9 cellular contexts compared by ENCODE assay signal in genomic region chr16:87860553-87861299, GRCh38. TPM values are rescaled to one million over a fixed set of nuclear protein-coding genes. Genes with fewer than 3 reads are reported as not detected.
DNase-seq lines count a peak whose midpoint lies in the region; ATAC-seq and TF ChIP-seq lines count a peak whose summit lies in the region.
"Had no signal": no experiment of that assay in that cellular context is flagged by ENCODE, and none has a peak within 500 bp of the region (broad histone marks: within the 10 kb centered on the region; RNA-seq: fewer than 3 reads in every experiment).

No MANE protein-coding gene starts in this region.

- H3K27me3 ChIP-seq in Karpas-422 (ENCODE audit: low read length) (no peaks in the 10 kb centered on the region), mesenchymal stem cell (ENCODE audit: control insufficient read depth in 1 of 2, insufficient read depth in 1 of 2, low read length in 2 of 2) (no peaks in the 10 kb centered on the region)
- H3K27me3 ChIP-seq: upper lobe of left lung had no signal

- peak overlapping the region; percentile 19 for H4K91ac ChIP-seq in mesenchymal stem cell (ENCODE audit: low read length)

- no TSS peak for BruUV-seq in Calu3 (replicated peaks; lab: Mats Ljungman, UMichigan)

- peaks cover 94% of the 10 kb centered on the region for H3K79me2 ChIP-seq in Karpas-422 (ENCODE audit: low read length)

- peak overlapping the region; percentile 19 for H4K8ac ChIP-seq in mesenchymal stem cell (ENCODE audit: low read length)

- peak overlapping the region; percentile 94 for H2BK15ac ChIP-seq in mesenchymal stem cell (ENCODE audit: low read depth, poor library complexity, severe bottlenecking)

- H4K20me1 ChIP-seq in Karpas-422 (ENCODE audit: insufficient read depth, low read depth, low read length): peaks cover 83% of the 10 kb centered on the region

- peak overlapping the region; percentile 37; the same call in 1 of the 2 replicates for H3K9ac ChIP-seq in Karpas-422 (ENCODE audit: low read length)
- peak overlapping the region; percentile 55 for H3K9ac ChIP-seq in mesenchymal stem cell (ENCODE audit: low read length)

- peak overlapping the region; percentile 40; the same call in 1 of the 2 replicates for H3K4me3 ChIP-seq in Karpas-422 (ENCODE audit: low read length)
- no peak overlapping the region for H3K4me3 ChIP-seq in mesenchymal stem cell (ENCODE audit: insufficient read depth in 1 of 2, low read depth in 1 of 2, low read length in 2 of 2)
- H3K4me3 ChIP-seq: upper lobe of left lung had no signal

- intact Hi-C loops in Calu3 (cut with micrococcal nuclease; ENCODE audit: unreplicated experiment): no loop called here

- no peak for TF ChIP-seq CTCF in Calu3 (IDR thresholded peaks at IDR 0.05; ENCODE audit: unreplicated experiment)

- H2AK5ac ChIP-seq in mesenchymal stem cell (ENCODE audit: low read length, severe bottlenecking): peak overlapping the region; percentile 61

- no peak overlapping the region for H2AFZ ChIP-seq in Karpas-422 (ENCODE audit: low read length)
- peak overlapping the region; percentile 39 for H2AFZ ChIP-seq in mesenchymal stem cell (ENCODE audit: low read depth, low read length)

- peak overlapping the region in 1 of 2 experiments; percentile 94 for H3K18ac ChIP-seq in mesenchymal stem cell (ENCODE audit: low read depth in 1 of 2, low read length in 2 of 2)

- H3K9me3 Mint-ChIP-seq in Calu3 (ENCODE audit: low read depth, unreplicated experiment): no peaks in the 10 kb centered on the region

- H2BK5ac ChIP-seq in mesenchymal stem cell (ENCODE audit: low read depth, low read length, poor library complexity, severe bottlenecking): no peak overlapping the region

- H3K9me2 ChIP-seq in Karpas-422 (replicated peaks; ENCODE audit: insufficient read depth, low read length): no peaks in the 10 kb centered on the region

- H3K27ac Mint-ChIP-seq in Calu3 (ENCODE audit: unreplicated experiment): peak overlapping the region; percentile 76

- H3K4me2 ChIP-seq in Karpas-422 (ENCODE audit: low read depth, low read length, poor library complexity, severe bottlenecking) (peak overlapping the region; percentile 56), mesenchymal stem cell (ENCODE audit: low read length, poor library complexity, severe bottlenecking) (peak overlapping the region; percentile 1)

- H3K4me3 Mint-ChIP-seq in Calu3 (ENCODE audit: low read depth, unreplicated experiment): peak overlapping the region; percentile 54

- CTCF ChIA-PET in Calu3 (lab: Charles Lee): interaction anchor here (0.7 kb wide), 3 partner anchors 51 to 537 kb away, joined by 3 to 6 read pairs (median 3); no protein-coding TSS in a partner anchor

- peak overlapping the region; percentile 36 to 94 for H3K4ac ChIP-seq in mesenchymal stem cell (ENCODE audit: low read depth in 1 of 2, low read length in 2 of 2)

- peak overlapping the region; percentile 27 for H2BK120ac ChIP-seq in mesenchymal stem cell (ENCODE audit: low read depth, low read length)

- peaks cover 7% of the 10 kb centered on the region for H3K79me1 ChIP-seq in mesenchymal stem cell (replicated peaks; ENCODE audit: low read length, poor library complexity, severe bottlenecking)

- H3K27ac ChIP-seq in Karpas-422 (ENCODE audit: low read length) (peak overlapping the region; percentile 57; the same call in 1 of the 2 replicates), mesenchymal stem cell (ENCODE audit: low read length, poor library complexity, severe bottlenecking) (peak overlapping the region; percentile 63)

- peak overlapping the region in 1 of 2 experiments; percentile 44 for H3K14ac ChIP-seq in mesenchymal stem cell (ENCODE audit: low read length in 2 of 2)

- H3K4me1 Mint-ChIP-seq in Calu3 (ENCODE audit: low read depth, unreplicated experiment): peaks cover 76% of the 10 kb centered on the region

- H3K36me3 Mint-ChIP-seq in Calu3 (ENCODE audit: insufficient read depth, unreplicated experiment): peaks cover 98% of the 10 kb centered on the region

- no peak for ATAC-seq in HG03460 (IDR thresholded peaks at IDR 0.05; ENCODE audit: unreplicated experiment)
- ATAC-seq in GM18511 (IDR thresholded peaks at IDR 0.05; ENCODE audit: unreplicated experiment): no peak

- no peaks in the 10 kb centered on the region for H3K27me3 Mint-ChIP-seq in Calu3 (ENCODE audit: unreplicated experiment)

- DNase-seq in Calu3: peak; percentile 63
- DNase-seq in Karpas-422: peak; percentile 64
- peak; percentile 54 for DNase-seq in amniotic epithelial cell (ENCODE audit: low read depth)
- DNase-seq in mesenchymal stem cell: peak; percentile 91
- DNase-seq in NCI-H1105 (lab: John Stamatoyannopoulos, UW): no peak
- no peak for DNase-seq in COR-L47 (lab: John Stamatoyannopoulos, UW)

- H3K23ac ChIP-seq in mesenchymal stem cell (ENCODE audit: low read length in 2 of 2): peak overlapping the region in 1 of 2 experiments; percentile 69

- peak overlapping the region in 1 of 2 experiments; percentile 91 for H2BK12ac ChIP-seq in mesenchymal stem cell (ENCODE audit: low read length in 2 of 2)

- H3K4me1 ChIP-seq in Karpas-422 (ENCODE audit: low read length): peaks cover 95% of the 10 kb centered on the region
- H3K4me1 ChIP-seq in mesenchymal stem cell (ENCODE audit: control insufficient read depth, insufficient read depth, low read depth, low read length): peaks cover 43% of the 10 kb centered on the region

- peaks cover 38% of the 10 kb centered on the region for H3K36me3 ChIP-seq in Karpas-422 (ENCODE audit: insufficient read depth, low read length)
- H3K36me3 ChIP-seq in mesenchymal stem cell (ENCODE audit: control insufficient read depth in 1 of 2, insufficient read depth in 2 of 2, low read depth in 1 of 2, low read length in 2 of 2): peaks cover 0 to 15% of the 10 kb centered on the region in 2 experiments
- H3K36me3 ChIP-seq: upper lobe of left lung had no signal

- 48% methylated on average over 26 of the region's 26 CpGs for WGBS in mesenchymal stem cell

- H3K9me3 ChIP-seq in Karpas-422 (ENCODE audit: low read length): no peaks in the 10 kb centered on the region
- H3K9me3 ChIP-seq in mesenchymal stem cell (ENCODE audit: control insufficient read depth, low read length): no peaks in the 10 kb centered on the region
- H3K9me3 ChIP-seq: upper lobe of left lung had no signal

RNA-seq across cellular contexts. Expression of gene SLC7A5, which starts 8.6 kb away (rescaled TPM):
- total RNA-seq in Calu3 (2022): 379 and 501 TPM in 2 replicates
- 163 and 177 TPM in 2 replicates for total RNA-seq in Karpas-422 (2014; rRNA removed; shearing (Covaris generic); ENCODE audit: low replicate concordance)
- 56.3 TPM for polyA plus RNA-seq in mesenchymal stem cell (2013, experiment 1 of 2)
- polyA plus RNA-seq in mesenchymal stem cell (2013, experiment 2 of 2): 54.9 TPM

Comparison
In these comparisons a context has a peak if more than half of its experiments do, and no peak if none do; other contexts are left out.
1. DNase-seq: peak in Calu3 (single experiment), Karpas-422 (single experiment), amniotic epithelial cell (single experiment) and mesenchymal stem cell (single experiment); none in NCI-H1105 (single experiment) and COR-L47 (single experiment).